Comparison of ENCODE assay signal across 18 cellular contexts in genomic region chr12:122310636-122311035, GRCh38. TPM values are rescaled to one million over a fixed set of nuclear protein-coding genes. Genes with fewer than 3 reads are reported as not detected.
DNase-seq lines count a peak whose midpoint lies in the region; ATAC-seq, FAIRE-seq and TF ChIP-seq lines count a peak whose summit lies in the region.
"Had no signal": no experiment of that assay in that cellular context is flagged by ENCODE, and none has a peak within 500 bp of the region (broad histone marks: within the 10 kb centered on the region; RNA-seq: fewer than 3 reads in every experiment).

No MANE protein-coding gene starts in this region.

- H3K27ac ChIP-seq in temporal lobe (ENCODE audit: low read depth, low read length) = peak overlapping the region; percentile 71
- H3K27ac ChIP-seq: SJSA1 had no signal

- no peak for FAIRE-seq in GM12892 (lab: Jason Lieb, UNC)
- FAIRE-seq: D721Med, K562 had no signal

- no peak overlapping the region for H3K27ac Mint-ChIP-seq in natural killer cell treated with Interleukin-12 subunit alpha and Interleukin-12 subunit beta and Interleukin-15 and Interleukin-18, amount 100 ng/mL, for 72 hours
- H3K27ac Mint-ChIP-seq: GM23338 had no signal

- H3K36me3 Mint-ChIP-seq in natural killer cell treated with Interleukin-12 subunit alpha and Interleukin-12 subunit beta and Interleukin-15 and Interleukin-18, amount 100 ng/mL, for 72 hours = peaks cover 10% of the 10 kb centered on the region

- no peaks in the 10 kb centered on the region for H3K27me3 Mint-ChIP-seq in natural killer cell treated with Interleukin-12 subunit alpha and Interleukin-12 subunit beta and Interleukin-15 and Interleukin-18, amount 100 ng/mL, for 72 hours
- H3K27me3 Mint-ChIP-seq: CD8-positive, alpha-beta memory T cell had no signal

- H3K9me3 Mint-ChIP-seq in natural killer cell treated with Interleukin-12 subunit alpha and Interleukin-12 subunit beta and Interleukin-15 and Interleukin-18, amount 100 ng/mL, for 72 hours = no peaks in the 10 kb centered on the region
- H3K9me3 Mint-ChIP-seq: CD8-positive, alpha-beta memory T cell; GM23338 had no signal

- no peak overlapping the region for H3K4me3 Mint-ChIP-seq in natural killer cell treated with Interleukin-12 subunit alpha and Interleukin-12 subunit beta and Interleukin-15 and Interleukin-18, amount 100 ng/mL, for 72 hours
- H3K4me3 Mint-ChIP-seq: CD8-positive, alpha-beta memory T cell; GM23338 had no signal

- peak; percentile 37 for DNase-seq in NAMALWA (ENCODE audit: low spot score)
- DNase-seq in cerebellum (ENCODE audit: low spot score) = peak; percentile 67
- DNase-seq in myocyte (ENCODE audit: low read depth) = peak; percentile 53
- DNase-seq in GM12892 (ENCODE audit: insufficient read length) = no peak
- no peak for DNase-seq in medulla oblongata (ENCODE audit: extremely low spot score)
- no peak for DNase-seq in natural killer cell treated with Interleukin-12 subunit alpha and Interleukin-12 subunit beta and Interleukin-15 and Interleukin-18, amount 100 ng/mL, for 72 hours (ENCODE audit: low spot score)
- DNase-seq: CD8-positive, alpha-beta memory T cell; GF-D8; MV-4-11; NCI-H1417 treated with DMSO at 0.1 percent for 48 hours; NCI-H2029 treated with DMSO at 0.1 percent for 48 hours; NCI-H510A treated with DMSO at 0.1 percent for 48 hours; NCI-H82 had no signal

- H3K4me1 Mint-ChIP-seq in natural killer cell treated with Interleukin-12 subunit alpha and Interleukin-12 subunit beta and Interleukin-15 and Interleukin-18, amount 100 ng/mL, for 72 hours (ENCODE audit: low read depth in 2 of 2) = no peaks in the 10 kb centered on the region
- H3K4me1 Mint-ChIP-seq: CD8-positive, alpha-beta memory T cell; GM23338 had no signal

- TF ChIP-seq POLR2A in GM12892 (IDR thresholded peaks at IDR 0.05; ENCODE audit: low read depth, low read length) = no peak

- ATAC-seq in natural killer cell treated with Interleukin-12 subunit alpha and Interleukin-12 subunit beta and Interleukin-15 and Interleukin-18, amount 100 ng/mL, for 72 hours = no peak
- ATAC-seq: GM23338, K562 had no signal

RNA-seq across cellular contexts. Expression of gene VPS33A, which starts 44.3 kb away (rescaled TPM):
- 16.9 TPM for total RNA-seq in cerebellum
- 19.0 and 20.0 TPM in 2 replicates for total RNA-seq in myocyte
- polyA plus RNA-seq in myocyte (2012) = 19.7 TPM
- total RNA-seq in temporal lobe = 15.5 TPM
- polyA plus RNA-seq in GM12892 (2012; ENCODE audit: missing spikeins) = 14.8 TPM
- total RNA-seq in natural killer cell treated with Interleukin-12 subunit alpha and Interleukin-12 subunit beta and Interleukin-15 and Interleukin-18, amount 100 ng/mL, for 72 hours = 10 to 100 TPM; 31.8 to 34.4 TPM

Comparison
In these comparisons a context has a peak if more than half of its experiments do, and no peak if none do; other contexts are left out.
1. DNase-seq: peak in NAMALWA (single experiment), cerebellum (single experiment) and myocyte (single experiment); none in GM12892 (single experiment), medulla oblongata (single experiment) and natural killer cell treated with Interleukin-12 subunit alpha and Interleukin-12 subunit beta and Interleukin-15 and Interleukin-18, amount 100 ng/mL, for 72 hours (single experiment).